ENCODE assay signal across 1 cellular context in the genomic region with DNA sequence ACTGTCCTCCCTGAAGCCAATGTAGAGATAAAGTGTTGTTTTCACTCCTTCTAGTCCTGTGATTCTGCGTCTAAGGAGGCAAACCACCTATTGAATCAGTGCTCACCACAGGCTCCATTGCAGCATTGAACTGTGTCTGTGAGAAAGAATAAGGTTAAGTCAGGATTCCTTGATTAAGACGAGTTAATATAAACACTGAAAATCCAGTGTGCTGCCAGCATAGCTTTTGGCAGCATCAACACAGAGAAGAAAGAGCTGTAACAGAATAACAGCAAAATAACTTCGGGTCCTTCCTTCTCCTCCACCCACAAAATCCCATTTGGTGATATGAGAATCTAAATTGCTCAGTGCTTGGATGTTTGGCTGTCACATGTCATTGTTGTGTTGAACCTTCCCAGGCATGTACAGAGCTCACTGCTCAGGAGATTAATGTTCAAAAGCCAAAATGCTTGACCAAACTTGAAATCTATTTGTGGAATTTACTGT.
TF ChIP-seq lines count a peak whose summit lies in the region.

No MANE protein-coding gene starts in this region.

TF ChIP-seq in SK-N-SH, 30 proteins besides CTCF, POLR2A, EP300 and RAD21 (continued from another document):
- TF ChIP-seq, protein P1, sequence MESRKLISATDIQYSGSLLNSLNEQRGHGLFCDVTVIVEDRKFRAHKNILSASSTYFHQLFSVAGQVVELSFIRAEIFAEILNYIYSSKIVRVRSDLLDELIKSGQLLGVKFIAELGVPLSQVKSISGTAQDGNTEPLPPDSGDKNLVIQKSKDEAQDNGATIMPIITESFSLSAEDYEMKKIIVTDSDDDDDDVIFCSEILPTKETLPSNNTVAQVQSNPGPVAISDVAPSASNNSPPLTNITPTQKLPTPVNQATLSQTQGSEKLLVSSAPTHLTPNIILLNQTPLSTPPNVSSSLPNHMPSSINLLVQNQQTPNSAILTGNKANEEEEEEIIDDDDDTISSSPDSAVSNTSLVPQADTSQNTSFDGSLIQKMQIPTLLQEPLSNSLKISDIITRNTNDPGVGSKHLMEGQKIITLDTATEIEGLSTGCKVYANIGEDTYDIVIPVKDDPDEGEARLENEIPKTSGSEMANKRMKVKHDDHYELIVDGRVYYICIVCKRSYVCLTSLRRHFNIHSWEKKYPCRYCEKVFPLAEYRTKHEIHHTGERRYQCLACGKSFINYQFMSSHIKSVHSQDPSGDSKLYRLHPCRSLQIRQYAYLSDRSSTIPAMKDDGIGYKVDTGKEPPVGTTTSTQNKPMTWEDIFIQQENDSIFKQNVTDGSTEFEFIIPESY (IDR thresholded peaks at IDR 0.05; ENCODE audit: borderline replicate concordance, low read depth): no peak
- TF ChIP-seq EZH2phosphoT487 (IDR thresholded peaks at IDR 0.05; ENCODE audit: borderline replicate concordance, low read depth): no peak
- no peak for TF ChIP-seq FOXM1 (IDR thresholded peaks at IDR 0.05; ENCODE audit: low read depth)
- no peak for TF ChIP-seq MXI1 (IDR thresholded peaks at IDR 0.05; ENCODE audit: low read depth, low read length)
- TF ChIP-seq FOSL2 (IDR thresholded peaks at IDR 0.05; ENCODE audit: borderline replicate concordance, low read depth): no peak
- no peak for TF ChIP-seq CHD2 (IDR thresholded peaks at IDR 0.05; ENCODE audit: low read length, partially characterized antibody)
- TF ChIP-seq, protein P2, sequence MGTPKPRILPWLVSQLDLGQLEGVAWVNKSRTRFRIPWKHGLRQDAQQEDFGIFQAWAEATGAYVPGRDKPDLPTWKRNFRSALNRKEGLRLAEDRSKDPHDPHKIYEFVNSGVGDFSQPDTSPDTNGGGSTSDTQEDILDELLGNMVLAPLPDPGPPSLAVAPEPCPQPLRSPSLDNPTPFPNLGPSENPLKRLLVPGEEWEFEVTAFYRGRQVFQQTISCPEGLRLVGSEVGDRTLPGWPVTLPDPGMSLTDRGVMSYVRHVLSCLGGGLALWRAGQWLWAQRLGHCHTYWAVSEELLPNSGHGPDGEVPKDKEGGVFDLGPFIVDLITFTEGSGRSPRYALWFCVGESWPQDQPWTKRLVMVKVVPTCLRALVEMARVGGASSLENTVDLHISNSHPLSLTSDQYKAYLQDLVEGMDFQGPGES (IDR thresholded peaks at IDR 0.05; ENCODE audit: low read depth, low read length): no peak
- no peak for TF ChIP-seq TAF1 (IDR thresholded peaks at IDR 0.05; ENCODE audit: borderline replicate concordance, low read depth, low read length)
- TF ChIP-seq, protein P3, sequence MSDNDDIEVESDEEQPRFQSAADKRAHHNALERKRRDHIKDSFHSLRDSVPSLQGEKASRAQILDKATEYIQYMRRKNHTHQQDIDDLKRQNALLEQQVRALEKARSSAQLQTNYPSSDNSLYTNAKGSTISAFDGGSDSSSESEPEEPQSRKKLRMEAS (IDR thresholded peaks at IDR 0.05; ENCODE audit: low read depth): no peak
- no peak for TF ChIP-seq RXRA (IDR thresholded peaks at IDR 0.05; ENCODE audit: borderline replicate concordance, low read depth)
- TF ChIP-seq POLR2AphosphoS5 (IDR thresholded peaks at IDR 0.05; ENCODE audit: low read depth, low read length): no peak
- TF ChIP-seq USF2 (IDR thresholded peaks at IDR 0.05; ENCODE audit: borderline replicate concordance, low read depth, low read length): no peak
TF ChIP-seq in SK-N-SH: peak in this region for 0.
